24 cellular contexts compared by ENCODE assay signal in the genomic region with DNA sequence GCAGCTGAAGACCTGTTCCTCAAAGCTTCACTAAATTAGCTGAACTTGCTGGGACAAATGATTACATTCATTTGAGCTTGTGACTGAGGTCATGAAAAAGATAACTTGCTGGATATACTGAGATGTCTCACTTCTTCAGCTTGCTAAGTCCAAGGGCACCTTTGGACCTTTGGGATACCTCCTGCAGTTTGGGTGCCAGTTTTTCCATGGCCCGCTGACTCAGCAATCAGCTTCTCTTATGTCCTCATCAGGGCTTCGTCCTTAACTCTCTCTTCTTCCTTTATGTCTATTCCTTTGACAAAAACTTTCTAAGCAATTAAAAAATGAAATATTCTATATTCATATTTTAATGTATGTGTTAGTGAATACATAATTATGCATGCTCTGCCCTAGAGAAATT. TPM values are rescaled to one million over a fixed set of nuclear protein-coding genes. Genes with fewer than 3 reads are reported as not detected.
"Had no signal": no experiment of that assay in that cellular context is flagged by ENCODE, and none has a peak within 500 bp of the region (broad histone marks: within the 10 kb centered on the region; RNA-seq: fewer than 3 reads in every experiment).

No MANE protein-coding gene starts in this region.

- H3K4me2 ChIP-seq: SK-N-SH had no signal

- H3K36me3 ChIP-seq: MG63 had no signal

- H3K4me3 ChIP-seq: MG63 had no signal

- H3K27ac ChIP-seq: RWPE1 had no signal

- H3K9ac ChIP-seq: SK-N-SH had no signal

- H3K9me3 ChIP-seq: MG63, SK-N-SH had no signal

- DNase-seq: Karpas-422, KG1, MG63, NCI-H1092, NCI-H1105 treated with DMSO at 0.1 percent for 48 hours, NCI-H1417 treated with DMSO at 0.1 percent for 48 hours, NCI-H146, NCI-H1694 treated with DMSO at 0.1 percent for 48 hours, NCI-H2029, NCI-H2081 treated with DMSO at 0.1 percent for 48 hours, NCI-H2171, NCI-H226, NCI-H446, NCI-H510A, NCI-H524 treated with DMSO at 0.1 percent for 48 hours, NCI-H69, NCI-H774, PC-3, SHP77, SK-N-SH had no signal

- ATAC-seq: Panc1, PC-3 had no signal

RNA-seq across cellular contexts. Expression of a gene that starts 45.6 kb away (rescaled TPM):
- total RNA-seq: HT1080, PC-3, SK-MEL-5 had no signal
- polyA plus RNA-seq: SK-N-SH had no signal
